ENCODE assay signal across 16 cellular contexts in genomic region chr16:88118376-88118775, GRCh38.
DNase-seq lines count a peak whose midpoint lies in the region; ATAC-seq and TF ChIP-seq lines count a peak whose summit lies in the region.
"Had no signal": no experiment of that assay in that cellular context is flagged by ENCODE, and none has a peak within 500 bp of the region (broad histone marks: within the 10 kb centered on the region; RNA-seq: fewer than 3 reads in every experiment).

No MANE protein-coding gene starts in this region.

- H3K9me2 ChIP-seq in PC-3 (replicated peaks; ENCODE audit: low read length) (no peaks in the 10 kb centered on the region), hepatocyte (replicated peaks; ENCODE audit: insufficient read depth) (no peaks in the 10 kb centered on the region), OCI-LY7 (ENCODE audit: insufficient read depth, low read length) (no peaks in the 10 kb centered on the region)

- H3K9ac ChIP-seq in PC-3 (ENCODE audit: low read length): peak overlapping the region; percentile 35
- H3K9ac ChIP-seq in skeletal muscle satellite cell (ENCODE audit: low read depth, low read length): no peak overlapping the region

- peaks cover 3% of the 10 kb centered on the region for H3F3A ChIP-seq in PC-3 (ENCODE audit: low read length, unreplicated experiment)

- H3K27me3 ChIP-seq in PC-3 (ENCODE audit: low read length): no peaks in the 10 kb centered on the region
- H3K27me3 ChIP-seq in hepatocyte: no peaks in the 10 kb centered on the region
- peaks cover 37% of the 10 kb centered on the region for H3K27me3 ChIP-seq in skeletal muscle satellite cell (ENCODE audit: control insufficient read depth, insufficient read depth, low read length)
- H3K27me3 ChIP-seq: foreskin keratinocyte had no signal

- H3K36me3 ChIP-seq in PC-3 (ENCODE audit: low read depth, low read length) (no peaks in the 10 kb centered on the region), hepatocyte (replicated peaks; ENCODE audit: insufficient read depth, low read depth) (no peaks in the 10 kb centered on the region), skeletal muscle satellite cell (ENCODE audit: insufficient read depth, low read length) (no peaks in the 10 kb centered on the region), OCI-LY7 (ENCODE audit: insufficient read depth, low read length) (no peaks in the 10 kb centered on the region)

- no peaks in the 10 kb centered on the region for H3K79me2 ChIP-seq in PC-3 (ENCODE audit: low read length)
- no peaks in the 10 kb centered on the region for H3K79me2 ChIP-seq in hepatocyte
- H3K79me2 ChIP-seq in OCI-LY7 (ENCODE audit: insufficient read depth, low read depth, low read length): no peaks in the 10 kb centered on the region

- H3K4me2 ChIP-seq in PC-3 (ENCODE audit: low read length) (peak overlapping the region; percentile 79), hepatocyte (peak overlapping the region; percentile 4), skeletal muscle satellite cell (ENCODE audit: low read length) (peak overlapping the region; percentile 44), OCI-LY7 (ENCODE audit: low read length) (no peak overlapping the region)

- H4K20me1 ChIP-seq in PC-3 (ENCODE audit: low read length) (no peaks in the 10 kb centered on the region), hepatocyte (ENCODE audit: insufficient read depth, poor library complexity, severe bottlenecking) (no peaks in the 10 kb centered on the region), OCI-LY7 (ENCODE audit: insufficient read depth, low read length) (no peaks in the 10 kb centered on the region)

- H3K27ac ChIP-seq in PC-3 (ENCODE audit: low read length) (peak overlapping the region; percentile 76), hepatocyte (peak overlapping the region; percentile 18), OCI-LY7 (ENCODE audit: low read depth, low read length, poor library complexity, severe bottlenecking) (no peak overlapping the region)
- H3K27ac ChIP-seq: foreskin keratinocyte had no signal

- H3K4me1 ChIP-seq in PC-3 (ENCODE audit: insufficient read depth, low read length): peaks cover 14% of the 10 kb centered on the region
- peaks cover 11% of the 10 kb centered on the region for H3K4me1 ChIP-seq in hepatocyte (ENCODE audit: insufficient read depth)
- peaks cover 24% of the 10 kb centered on the region for H3K4me1 ChIP-seq in skeletal muscle satellite cell (ENCODE audit: control insufficient read depth, insufficient read depth, low read length)
- no peaks in the 10 kb centered on the region for H3K4me1 ChIP-seq in OCI-LY7 (ENCODE audit: insufficient read depth, low read length, poor library complexity, severe bottlenecking)

- POLR2A ChIA-PET in PC-3 (lab: Charles Lee; ENCODE audit: unreplicated experiment) (interaction anchor here (0.5 kb wide), 1 partner anchor 116 kb away, joined by 6 read pairs; no protein-coding TSS in a partner anchor), OCI-LY7 (lab: Charles Lee) (no interaction called here)

- BruUV-seq in PC-3 (replicated peaks; lab: Mats Ljungman, UMichigan) (TSS peak; percentile 99), OCI-LY7 (replicated peaks; lab: Mats Ljungman, UMichigan) (no TSS peak)

- H3K4me3 ChIP-seq in PC-3 (ENCODE audit: low read length) (peak overlapping the region; percentile 38; the same call in 1 of the 2 replicates), hepatocyte (no peak overlapping the region), skeletal muscle satellite cell (ENCODE audit: low read length) (no peak overlapping the region), OCI-LY7 (ENCODE audit: low read depth, low read length, poor library complexity, severe bottlenecking) (no peak overlapping the region)

- WGBS in hepatocyte (ENCODE audit: low lambda C conversion rate, missing lambda C conversion rate): 52% methylated on average over 13 of the region's 13 CpGs

- CTCF ChIA-PET in PC-3 (lab: Charles Lee): no interaction called here
- CTCF ChIA-PET in OCI-LY7 (lab: Charles Lee; ENCODE audit: unreplicated experiment): no interaction called here

- TF ChIP-seq CTCF in PC-3 (conservative IDR thresholded peaks at IDR 0.05; ENCODE audit: low read depth, low read length) (no peak), hepatocyte (IDR thresholded peaks at IDR 0.05; ENCODE audit: poor library complexity) (no peak), OCI-LY7 (conservative IDR thresholded peaks at IDR 0.05; ENCODE audit: low read length) (no peak)

- no peaks in the 10 kb centered on the region for H3K9me3 ChIP-seq in PC-3 (ENCODE audit: low read length)
- H3K9me3 ChIP-seq in hepatocyte (ENCODE audit: low read depth): no peaks in the 10 kb centered on the region
- no peaks in the 10 kb centered on the region for H3K9me3 ChIP-seq in skeletal muscle satellite cell (replicated peaks; ENCODE audit: low read length)
- no peaks in the 10 kb centered on the region for H3K9me3 ChIP-seq in OCI-LY7 (ENCODE audit: low read length)

- ATAC-seq in PC-3 (peak; percentile 45), HG03469 (IDR thresholded peaks at IDR 0.05; ENCODE audit: unreplicated experiment) (no peak), HG03175 (IDR thresholded peaks at IDR 0.05; ENCODE audit: unreplicated experiment) (no peak)
- ATAC-seq: activated T-cell treated with anti-CD3 and anti-CD28 coated beads, Interleukin-2, amount 50 U/mL, for 4 hours had no signal

- intact Hi-C loops in PC-3 (cut with micrococcal nuclease): no loop called here
- intact Hi-C loops in OCI-LY7 (cut with micrococcal nuclease; ENCODE audit: unreplicated experiment): no loop called here

- DNase-seq in ELF-1 (ENCODE audit: low read depth, low spot score) (peak; percentile 15), PC-3 (no peak), hepatocyte (ENCODE audit: low spot score) (no peak), OCI-LY7 (ENCODE audit: low spot score) (no peak)
- DNase-seq: activated CD4-positive, CD25-positive, alpha-beta regulatory T cell treated with anti-CD3 and anti-CD28 coated beads, Interleukin-2, amount 50 U/mL, for 72 hours; activated naive CD4-positive, alpha-beta T cell treated with anti-CD3 and anti-CD28 coated beads, Interleukin-2, amount 50 U/mL, for 16 hours; activated T-cell treated with anti-CD3 and anti-CD28 coated beads, Interleukin-2, amount 50 U/mL, for 4 hours; AML-193; NCI-H1436 treated with DMSO at 0.1 percent for 48 hours; NCI-H748 treated with DMSO at 0.1 percent for 48 hours; stimulated activated CD4-positive, alpha-beta T cell treated with anti-CD3 and anti-CD28 coated beads, Interleukin-12 subunit alpha, Interleukin-12 subunit beta, amount 100 ng/mL, for 4 hours; substantia nigra had no signal

- H2AFZ ChIP-seq in PC-3 (ENCODE audit: low read length) (no peak overlapping the region), hepatocyte (no peak overlapping the region), OCI-LY7 (ENCODE audit: low read length) (no peak overlapping the region)
